In genomic region chr14:39267592-39268112, GRCh38 we compare ENCODE assay signal across 8 cellular contexts. TPM values are rescaled to one million over a fixed set of nuclear protein-coding genes. Genes with fewer than 3 reads are reported as not detected.
DNase-seq lines count a peak whose midpoint lies in the region; ATAC-seq and TF ChIP-seq lines count a peak whose summit lies in the region.

No MANE protein-coding gene starts in this region.

- CTCF ChIA-PET in mammary epithelial cell (lab: Charles Lee; ENCODE audit: low non-redundant PET): no interaction called here

- H3K9ac ChIP-seq in mammary epithelial cell (ENCODE audit: insufficient read depth, low read length): peak overlapping the region; percentile 99

- intact Hi-C loops in mammary epithelial cell (cut with micrococcal nuclease) (loop anchor here (1.0 to 2.0 kb wide), 4 partner anchors 34 to 153 kb away; partner anchors contain the start of genes GEMIN2, MIA2, PNN and TRAPPC6B), right lobe of liver (cut with DNase I) (no loop called here)

- H3K27me3 ChIP-seq in mammary epithelial cell (ENCODE audit: insufficient read depth, low read length) (no peaks in the 10 kb centered on the region), right lobe of liver (no peaks in the 10 kb centered on the region), tibial nerve (no peaks in the 10 kb centered on the region)

- H4K20me1 ChIP-seq in mammary epithelial cell (ENCODE audit: insufficient read depth, low read length): no peaks in the 10 kb centered on the region

- H3K4me2 ChIP-seq in mammary epithelial cell (ENCODE audit: insufficient read depth, low read depth, low read length): peak overlapping the region; percentile 97

- H3K9me3 ChIP-seq in mammary epithelial cell (replicated peaks; ENCODE audit: insufficient read depth, low read length): peaks cover 2% of the 10 kb centered on the region
- H3K9me3 ChIP-seq in right lobe of liver: no peaks in the 10 kb centered on the region
- H3K9me3 ChIP-seq in tibial nerve: peaks cover 0 to 6% (median 0%) of the 10 kb centered on the region in 4 donors

- no peak for TF ChIP-seq EP300 in tibial nerve (IDR thresholded peaks at IDR 0.05)

- peak in 1 of 4 donors; percentile 1 for ATAC-seq in right lobe of liver

- H3K79me2 ChIP-seq in mammary epithelial cell (ENCODE audit: insufficient read depth, low read length): peaks cover 59% of the 10 kb centered on the region

- H2AFZ ChIP-seq in mammary epithelial cell (ENCODE audit: low read depth, low read length): peak overlapping the region; percentile 94

- TF ChIP-seq CTCF in HFF-Myc (IDR thresholded peaks at IDR 0.05; ENCODE audit: low read depth, low read length, missing control alignments) (no peak), mammary epithelial cell (conservative IDR thresholded peaks at IDR 0.05 in 1 of 2, IDR thresholded peaks at IDR 0.05 in 1 of 2; ENCODE audit: extremely low read depth in 1 of 2, insufficient read depth in 1 of 2, low read depth in 1 of 2, low read length in 2 of 2) (no peak), right lobe of liver (IDR thresholded peaks at IDR 0.05) (no peak), tibial nerve (IDR thresholded peaks at IDR 0.05) (no peak)

- 2% methylated on average over 12 of the region's 18 CpGs for WGBS in mammary epithelial cell (ENCODE audit: low coverage, missing lambda C conversion rate)
- WGBS in right lobe of liver (ENCODE audit: insufficient coverage, low coverage, low lambda C conversion rate, missing lambda C conversion rate): under 1% methylated on average over 15 of the region's 18 CpGs
- 1% methylated on average over 18 of the region's 18 CpGs for WGBS in tibial nerve, 2 donors

- TF ChIP-seq POLR2A in right lobe of liver (IDR thresholded peaks at IDR 0.05) (no peak), tibial nerve (IDR thresholded peaks at IDR 0.05) (no peak)

- H3K4me3 ChIP-seq in HFF-Myc (replicated peaks; ENCODE audit: low read depth, low read length): peak overlapping the region; percentile 83
- peak overlapping the region; percentile 90 to 99 (median 97) for H3K4me3 ChIP-seq in mammary epithelial cell (replicated peaks in 1 of 3; ENCODE audit: insufficient read depth in 1 of 3, low read depth in 2 of 3, low read length in 3 of 3)
- peak overlapping the region; percentile 82 to 87 (median 86) for H3K4me3 ChIP-seq in right lobe of liver
- H3K4me3 ChIP-seq in tibial nerve: peak overlapping the region; percentile 80 to 97 (median 84)

- dilution Hi-C loops in mammary epithelial cell (cut with HindIII; ENCODE audit: low sequenced_read_pairs): loop anchor here (5.0 kb wide), 1 partner anchor 105 kb away; no protein-coding TSS in a partner anchor

- DNase-seq in NCI-H1092 (lab: John Stamatoyannopoulos, UW): peak; percentile 42
- no peak for DNase-seq in NCI-H1092 treated with DMSO at 0.1 percent for 48 hours (lab: John Stamatoyannopoulos, UW)
- no peak for DNase-seq in HFF-Myc (ENCODE audit: extremely low read depth, low read depth)
- peak; percentile 28 for DNase-seq in NCI-H524 treated with DMSO at 0.1 percent for 48 hours (lab: John Stamatoyannopoulos, UW)
- peak; percentile 56 for DNase-seq in mammary epithelial cell
- DNase-seq in right lobe of liver: no peak
- DNase-seq in tibial nerve (ENCODE audit: low spot score in 2 of 2): peak in 1 of 2 donors; percentile 9
- DNase-seq in NCI-H187 treated with DMSO at 0.1 percent for 48 hours (lab: John Stamatoyannopoulos, UW): no peak

- H3K36me3 ChIP-seq in mammary epithelial cell (ENCODE audit: insufficient read depth, low read length): peaks cover 3% of the 10 kb centered on the region
- H3K36me3 ChIP-seq in right lobe of liver: no peaks in the 10 kb centered on the region
- H3K36me3 ChIP-seq in tibial nerve: no peaks in the 10 kb centered on the region

- peak overlapping the region; percentile 98 for H3K27ac ChIP-seq in mammary epithelial cell (ENCODE audit: insufficient read depth, low read depth, low read length)
- peak overlapping the region; percentile 95 to 98 (median 97) for H3K27ac ChIP-seq in right lobe of liver
- peak overlapping the region; percentile 92 to 99 (median 96) for H3K27ac ChIP-seq in tibial nerve

- BruUV-seq in mammary epithelial cell (replicated peaks; lab: Mats Ljungman, UMichigan): no TSS peak

- peaks cover 11% of the 10 kb centered on the region for H3K4me1 ChIP-seq in mammary epithelial cell (ENCODE audit: insufficient read depth, low read length)
- peaks cover 0 to 33% (median 0%) of the 10 kb centered on the region in 4 donors for H3K4me1 ChIP-seq in right lobe of liver
- peaks cover 0 to 34% (median 15%) of the 10 kb centered on the region in 4 donors for H3K4me1 ChIP-seq in tibial nerve

- in situ Hi-C loops in mammary epithelial cell (cut with MboI; ENCODE audit: low sequenced_read_pairs in 2 of 2): loop anchor here in 1 of 2 donors (5.0 kb wide), 1 partner anchor 95 kb away; the partner anchor contains the start of gene TRAPPC6B

RNA-seq across cellular contexts. Expression of gene MIA2, which starts 33.9 kb away (rescaled TPM):
- total RNA-seq in mammary epithelial cell (10 to 100 TPM; 39.0 to 39.3 TPM), right lobe of liver (10 to 100 TPM; 58.7 to 90.8 (median 73.6) TPM), tibial nerve (10 to 100 TPM; 14.7 to 22.2 (median 16.3) TPM)
- 13.7 TPM for polyA plus RNA-seq in mammary epithelial cell
- polyA minus RNA-seq in mammary epithelial cell: 22.0 TPM

Comparison
In these comparisons a context has a peak if more than half of its experiments do, and no peak if none do; other contexts are left out.
1. DNase-seq: peak in NCI-H1092 (single experiment), NCI-H524 treated with DMSO at 0.1 percent for 48 hours (single experiment) and mammary epithelial cell (single experiment); none in NCI-H1092 treated with DMSO at 0.1 percent for 48 hours (single experiment), HFF-Myc (single experiment), right lobe of liver (0 of 3) and NCI-H187 treated with DMSO at 0.1 percent for 48 hours (single experiment).
2. Peak in every context shown above with its lines, with median percentiles within 50 percentile points of each other: H3K4me3 ChIP-seq and H3K27ac ChIP-seq.